ENCODE assay signal across 1 cellular context in genomic region chr12:108560752-108561719, GRCh38.
A peak's percentile ranks its signal among the peaks of the same experiment; 100 is the strongest.
TF ChIP-seq lines count a peak whose summit lies in the region.

TSS of gene SART3 (minus strand) at chr12:108561173. CDS start at chr12:108561154, 19 bp downstream.

TF ChIP-seq in K562, 482 proteins besides CTCF, POLR2A, EP300 and RAD21 (continued from another document and continues in another):
- TF ChIP-seq RNF219 (CRISPR knock-in tag; IDR thresholded peaks at IDR 0.05) (no peak), RBM34 (IDR thresholded peaks at IDR 0.05; ENCODE audit: borderline replicate concordance, insufficient read depth, low read length) (no peak), ZNF217 (CRISPR knock-in tag; IDR thresholded peaks at IDR 0.05) (no peak), BRCA1 (IDR thresholded peaks at IDR 0.05) (no peak), BRCA1 (CRISPR knock-in tag; IDR thresholded peaks at IDR 0.05) (no peak), CBFA2T3 (IDR thresholded peaks at IDR 0.05) (no peak), ZNF324 (CRISPR knock-in tag; IDR thresholded peaks at IDR 0.05) (no peak), CLOCK (CRISPR knock-in tag; IDR thresholded peaks at IDR 0.05; ENCODE audit: borderline replicate concordance) (no peak), ZNF584 (CRISPR knock-in tag; IDR thresholded peaks at IDR 0.05; ENCODE audit: low read depth) (no peak), ZBTB9 (CRISPR knock-in tag; IDR thresholded peaks at IDR 0.05) (no peak; the same call in 1 of the 2 replicates), ZNF253 (CRISPR knock-in tag; conservative IDR thresholded peaks at IDR 0.05) (no peak), PML (IDR thresholded peaks at IDR 0.05; ENCODE audit: low read length) (peak; percentile 49), PHF20 (IDR thresholded peaks at IDR 0.05; ENCODE audit: partially characterized antibody) (peak; percentile 85), E2F6 (IDR thresholded peaks at IDR 0.05; ENCODE audit: borderline replicate concordance in 1 of 2, extremely low read depth in 1 of 2, insufficient read depth in 1 of 2, insufficient read length in 1 of 2, low read depth in 1 of 2, low read length in 1 of 2, poor library complexity in 1 of 2, severe bottlenecking in 1 of 2) (no peak), ARID1B (IDR thresholded peaks at IDR 0.05) (0 out of 2 replicates have a peak, but pooled peaks have one; percentile 9), HMG20A (CRISPR knock-in tag; conservative IDR thresholded peaks at IDR 0.05) (no peak), BCOR (IDR thresholded peaks at IDR 0.05) (no peak), KLF1 (tag; IDR thresholded peaks at IDR 0.05) (no peak), ZNF445 (CRISPR knock-in tag; IDR thresholded peaks at IDR 0.05; ENCODE audit: low read depth) (no peak), CREB3L1 (IDR thresholded peaks at IDR 0.05; ENCODE audit: borderline replicate concordance, low read depth) (no peak), GTF2A2 (tag; IDR thresholded peaks at IDR 0.05) (no peak), SMAD2 (IDR thresholded peaks at IDR 0.05; ENCODE audit: low read depth, low read length) (no peak), HCFC1 (IDR thresholded peaks at IDR 0.05; ENCODE audit: low read depth, low read length) (peak; percentile 88), ZNF740 (CRISPR knock-in tag; IDR thresholded peaks at IDR 0.05) (no peak), ZNF740 (tag; IDR thresholded peaks at IDR 0.05) (no peak), ZNF280B (CRISPR knock-in tag; IDR thresholded peaks at IDR 0.05) (no peak), BMI1 (IDR thresholded peaks at IDR 0.05; ENCODE audit: low read length) (no peak), STAT6 (CRISPR knock-in tag; IDR thresholded peaks at IDR 0.05) (no peak), CEBPB (tag; IDR thresholded peaks at IDR 0.05) (no peak), BRD4 (IDR thresholded peaks at IDR 0.05) (peak; percentile 85; the same call in 1 of the 2 replicates), ZNF347 (CRISPR knock-in tag; IDR thresholded peaks at IDR 0.05; ENCODE audit: low read depth) (no peak), NR4A1 (CRISPR knock-in tag; IDR thresholded peaks at IDR 0.05) (no peak), NR4A1 (tag; IDR thresholded peaks at IDR 0.05) (0 out of 2 replicates have a peak, but pooled peaks have one; percentile 19), NFATC3 (IDR thresholded peaks at IDR 0.05) (no peak), MXD1 (CRISPR knock-in tag; IDR thresholded peaks at IDR 0.05; ENCODE audit: borderline replicate concordance, poor library complexity, severe bottlenecking) (no peak), MLLT1 (IDR thresholded peaks at IDR 0.05) (peak in 1 of 2 experiments; percentile 73; a peak in 1 of 4 replicates), SNAPC5 (CRISPR knock-in tag; IDR thresholded peaks at IDR 0.05) (no peak), TFAP4 (CRISPR knock-in tag; IDR thresholded peaks at IDR 0.05; ENCODE audit: borderline replicate concordance) (peak; percentile 50), NR1H2 (CRISPR knock-in tag; IDR thresholded peaks at IDR 0.05) (no peak), OTX1 (CRISPR knock-in tag; IDR thresholded peaks at IDR 0.05) (no peak), RBFOX2 (IDR thresholded peaks at IDR 0.05; ENCODE audit: low read depth, low read length) (peak; percentile 96), ZNF436 (CRISPR knock-in tag; IDR thresholded peaks at IDR 0.05) (no peak), TAF9B (IDR thresholded peaks at IDR 0.05; ENCODE audit: partially characterized antibody) (peak; percentile 96), ZBTB12 (CRISPR knock-in tag; IDR thresholded peaks at IDR 0.05) (peak; percentile 49; the same call in 1 of the 2 replicates), ZBTB8A (IDR thresholded peaks at IDR 0.05; ENCODE audit: partially characterized antibody) (no peak)
